ENCODE assay signal across 7 cellular contexts in the genomic region with DNA sequence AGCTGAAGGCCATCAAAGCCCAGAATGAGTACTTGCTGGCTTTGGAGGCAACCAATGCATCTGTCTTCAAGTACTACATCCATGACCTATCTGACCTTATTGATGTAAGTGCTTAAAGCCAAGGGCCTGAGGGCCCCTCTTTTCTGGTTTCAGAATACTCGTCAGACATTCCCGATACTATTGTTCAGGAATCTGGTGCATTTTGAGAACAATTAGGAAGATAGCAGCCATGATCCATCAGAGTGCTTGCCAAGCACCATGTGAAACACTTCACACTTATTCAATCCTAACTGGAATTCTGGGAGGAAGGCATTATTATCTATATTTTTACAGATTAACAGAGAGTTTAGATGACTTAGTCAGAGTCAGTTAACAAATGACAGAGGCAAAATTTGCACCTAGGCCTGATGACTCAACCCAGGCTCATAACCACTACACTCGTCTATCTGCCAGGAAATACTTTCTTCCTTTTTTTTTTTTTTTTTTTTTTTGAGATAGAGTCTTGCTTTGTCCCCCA.
DNase-seq lines count a peak whose midpoint lies in the region; ATAC-seq, FAIRE-seq and TF ChIP-seq lines count a peak whose summit lies in the region.
"Not testable (repeated sequence)": the region's sequence is repeated elsewhere in the genome, so short reads cannot be mapped to it uniquely, and the experiment has no call there.

No MANE protein-coding gene starts in this region.

- not testable (repeated sequence) for BruUV-seq in PC-3 (replicated peaks; lab: Mats Ljungman, UMichigan)

- not testable (repeated sequence) for H3K9ac ChIP-seq in GM23248; PC-3 (ENCODE audit: low read length)

- H3K4me3 Mint-ChIP-seq in activated CD4-positive, alpha-beta T cell treated with anti-CD3 and anti-CD28 coated beads, Interleukin-2, amount 10 ng/mL, durations not matched to agents 24 days and 14 days, result peak overlapping the region; percentile 54
- H3K4me3 Mint-ChIP-seq in activated naive CD4-positive, alpha-beta T cell treated with anti-CD3 and anti-CD28 coated beads for 36 hours, result not testable (repeated sequence)

- H3K4me1 Mint-ChIP-seq in activated CD4-positive, alpha-beta T cell treated with anti-CD3 and anti-CD28 coated beads, Interleukin-2, amount 10 ng/mL, durations not matched to agents 24 days and 14 days; activated naive CD4-positive, alpha-beta T cell treated with anti-CD3 and anti-CD28 coated beads for 36 hours (ENCODE audit: low read depth): not testable (repeated sequence)

- H3K9me3 ChIP-seq in GM23248 (ENCODE audit: low read depth); PC-3 (ENCODE audit: low read length): not testable (repeated sequence)

- not testable (repeated sequence) for H3K27ac ChIP-seq in GM23248; PC-3 (ENCODE audit: low read length); foreskin keratinocyte

- not testable (repeated sequence) for TF ChIP-seq CTCF in PC-3 (conservative IDR thresholded peaks at IDR 0.05; ENCODE audit: low read depth, low read length); bronchial epithelial cell (IDR thresholded peaks at IDR 0.05; ENCODE audit: insufficient read depth, low read length, severe bottlenecking); foreskin keratinocyte (conservative IDR thresholded peaks at IDR 0.05); omental fat pad (IDR thresholded peaks at IDR 0.05)

- H2AFZ ChIP-seq in GM23248; PC-3 (ENCODE audit: low read length): not testable (repeated sequence)

- not testable (repeated sequence) for H3K9me3 Mint-ChIP-seq in activated CD4-positive, alpha-beta T cell treated with anti-CD3 and anti-CD28 coated beads, Interleukin-2, amount 10 ng/mL, durations not matched to agents 24 days and 14 days; activated naive CD4-positive, alpha-beta T cell treated with anti-CD3 and anti-CD28 coated beads for 36 hours

- ATAC-seq in PC-3 (peak; percentile 94), foreskin keratinocyte (peak; percentile 91), omental fat pad (ENCODE audit: low FRiP score) (peak; percentile 68)

- H3K27ac Mint-ChIP-seq in activated CD4-positive, alpha-beta T cell treated with anti-CD3 and anti-CD28 coated beads, Interleukin-2, amount 10 ng/mL, durations not matched to agents 24 days and 14 days, result peak overlapping the region; percentile 81
- H3K27ac Mint-ChIP-seq in activated naive CD4-positive, alpha-beta T cell treated with anti-CD3 and anti-CD28 coated beads for 36 hours, result peak overlapping the region; percentile 18

- H3K4me3 ChIP-seq in GM23248; PC-3 (ENCODE audit: low read length); bronchial epithelial cell (ENCODE audit: low read depth, low read length): not testable (repeated sequence)

- H3K36me3 Mint-ChIP-seq in activated CD4-positive, alpha-beta T cell treated with anti-CD3 and anti-CD28 coated beads, Interleukin-2, amount 10 ng/mL, durations not matched to agents 24 days and 14 days (ENCODE audit: low read depth); activated naive CD4-positive, alpha-beta T cell treated with anti-CD3 and anti-CD28 coated beads for 36 hours (ENCODE audit: low read depth): not testable (repeated sequence)

- not testable (repeated sequence) for FAIRE-seq in bronchial epithelial cell (lab: Jason Lieb, UNC)

- H4K20me1 ChIP-seq in GM23248 (ENCODE audit: insufficient read depth); PC-3 (ENCODE audit: low read length): not testable (repeated sequence)

- in situ Hi-C loops in GM23248 (cut with MboI), result not testable (repeated sequence)

- not testable (repeated sequence) for H3K27me3 ChIP-seq in GM23248 (replicated peaks; ENCODE audit: insufficient read depth); PC-3 (ENCODE audit: low read length); bronchial epithelial cell (ENCODE audit: control insufficient read depth, insufficient read depth, low read length); foreskin keratinocyte

- H3K79me2 ChIP-seq in GM23248 (ENCODE audit: insufficient read depth); PC-3 (ENCODE audit: low read length): not testable (repeated sequence)

- not testable (repeated sequence) for H3K9me2 ChIP-seq in GM23248 (ENCODE audit: insufficient read depth); PC-3 (replicated peaks; ENCODE audit: low read length)

- CTCF ChIA-PET in PC-3 (lab: Charles Lee); activated naive CD4-positive, alpha-beta T cell treated with anti-CD3 and anti-CD28 coated beads for 36 hours (lab: Charles Lee): not testable (repeated sequence)

- not testable (repeated sequence) for H3K4me2 ChIP-seq in GM23248 (ENCODE audit: unreplicated experiment); PC-3 (ENCODE audit: low read length)

- DNase-seq in GM23248 (peak; percentile 20), PC-3 (peak; percentile 4), bronchial epithelial cell (ENCODE audit: low read depth) (peak; percentile 23), foreskin keratinocyte (peak in 1 of 2 donors; percentile 22)
- DNase-seq in activated CD4-positive, alpha-beta T cell treated with anti-CD3 and anti-CD28 coated beads, Interleukin-2, amount 10 ng/mL, durations not matched to agents 24 days and 14 days, result peak; percentile 53
- peak; percentile 3 for DNase-seq in activated naive CD4-positive, alpha-beta T cell treated with anti-CD3 and anti-CD28 coated beads for 36 hours
- not testable (repeated sequence) for DNase-seq in omental fat pad (ENCODE audit: low spot score)

- H3K27me3 Mint-ChIP-seq in activated CD4-positive, alpha-beta T cell treated with anti-CD3 and anti-CD28 coated beads, Interleukin-2, amount 10 ng/mL, durations not matched to agents 24 days and 14 days; activated naive CD4-positive, alpha-beta T cell treated with anti-CD3 and anti-CD28 coated beads for 36 hours (ENCODE audit: low read depth): not testable (repeated sequence)

- H3F3A ChIP-seq in GM23248 (ENCODE audit: insufficient read depth); PC-3 (ENCODE audit: low read length, unreplicated experiment): not testable (repeated sequence)

- H3K4me1 ChIP-seq in GM23248 (ENCODE audit: insufficient read depth); PC-3 (ENCODE audit: insufficient read depth, low read length); foreskin keratinocyte: not testable (repeated sequence)

- POLR2A ChIA-PET in PC-3 (lab: Charles Lee; ENCODE audit: unreplicated experiment), result not testable (repeated sequence)

- 43 to 47% methylated on average over 2 of the region's 3 CpGs for WGBS in GM23248 (ENCODE audit: low coverage in 1 of 2, low lambda C conversion rate in 2 of 2, missing lambda C conversion rate in 2 of 2), 2 experiments

- intact Hi-C loops in PC-3 (cut with micrococcal nuclease); activated CD4-positive, alpha-beta T cell treated with anti-CD3 and anti-CD28 coated beads, Interleukin-2, amount 10 ng/mL, durations not matched to agents 24 days and 14 days (cut with micrococcal nuclease); activated naive CD4-positive, alpha-beta T cell treated with anti-CD3 and anti-CD28 coated beads for 36 hours (cut with micrococcal nuclease): not testable (repeated sequence)

- H3K36me3 ChIP-seq in GM23248 (ENCODE audit: low read depth); PC-3 (ENCODE audit: low read depth, low read length); bronchial epithelial cell (ENCODE audit: control insufficient read depth, insufficient read depth, low read length): not testable (repeated sequence)
